Comparison of ENCODE assay signal across 1 cellular context in the genomic region with DNA sequence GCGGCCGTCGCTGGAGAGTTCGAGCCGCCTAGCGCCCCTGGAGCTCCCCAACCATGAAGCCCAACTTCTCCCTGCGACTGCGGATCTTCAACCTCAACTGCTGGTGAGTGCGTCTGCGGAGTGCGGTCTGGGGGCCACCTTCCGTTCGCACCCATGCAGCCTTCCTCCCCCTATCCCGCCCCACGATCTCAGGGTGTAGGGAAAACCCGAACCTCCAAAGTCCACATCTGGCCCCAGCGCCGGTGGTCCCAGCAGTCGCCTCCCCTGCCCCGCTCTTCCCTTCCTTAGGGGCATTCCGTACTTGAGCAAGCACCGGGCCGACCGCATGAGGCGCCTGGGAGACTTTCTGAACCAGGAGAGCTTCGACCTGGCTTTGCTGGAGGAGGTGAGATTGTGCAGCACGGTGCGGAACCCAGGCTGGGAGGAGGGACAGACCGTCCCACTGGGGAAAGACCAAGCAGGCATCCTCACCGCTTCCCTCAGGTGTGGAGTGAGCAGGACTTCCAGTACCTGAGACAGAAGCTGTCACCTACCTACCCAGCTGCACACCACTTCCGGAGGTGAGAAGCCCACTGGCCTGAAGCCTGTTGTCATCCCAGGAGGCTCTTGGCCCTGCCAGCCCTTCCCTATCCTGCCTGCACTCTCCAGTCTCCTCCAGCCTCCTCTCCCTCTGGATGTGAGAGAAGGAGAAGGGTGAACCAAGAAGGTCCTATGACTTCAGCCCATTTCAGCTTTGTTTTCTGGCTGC.
A peak's percentile ranks its signal among the peaks of the same experiment; 100 is the strongest.
TF ChIP-seq lines count a peak whose summit lies in the region.

No MANE protein-coding gene starts in this region.

TF ChIP-seq in HepG2, 621 proteins besides CTCF, POLR2A, EP300 and RAD21 (continued from another document and continues in another):
- TF ChIP-seq TRIM24 (CRISPR knock-in tag; IDR thresholded peaks at IDR 0.05) (no peak), ELF1 (CRISPR knock-in tag; IDR thresholded peaks at IDR 0.05) (peak; percentile 21; the same call in 1 of the 2 replicates), CCAR2 (optimal IDR thresholded peaks at IDR 0.05; ENCODE audit: low read depth, low read length) (no peak), ZNF382 (CRISPR knock-in tag; IDR thresholded peaks at IDR 0.05; ENCODE audit: borderline replicate concordance) (no peak), ZNF670 (CRISPR knock-in tag; IDR thresholded peaks at IDR 0.05; ENCODE audit: borderline replicate concordance) (no peak), ATF1 (CRISPR knock-in tag; IDR thresholded peaks at IDR 0.05) (no peak), ZNF496 (CRISPR knock-in tag; IDR thresholded peaks at IDR 0.05; ENCODE audit: insufficient replicate concordance) (no peak), EZH2 (conservative IDR thresholded peaks at IDR 0.05; ENCODE audit: low read depth, low read length) (no peak), MIER2 (CRISPR knock-in tag; IDR thresholded peaks at IDR 0.05) (0 out of 2 replicates have a peak, but pooled peaks have one; percentile 17), GATAD1 (CRISPR knock-in tag; IDR thresholded peaks at IDR 0.05) (no peak; the same call in 1 of the 2 replicates), AGO2 (optimal IDR thresholded peaks at IDR 0.05; ENCODE audit: low read depth, low read length) (no peak), XBP1 (CRISPR knock-in tag; IDR thresholded peaks at IDR 0.05) (no peak), ETV6 (CRISPR knock-in tag; conservative IDR thresholded peaks at IDR 0.05) (no peak), ZSCAN22 (CRISPR knock-in tag; IDR thresholded peaks at IDR 0.05) (no peak), ZNF788 (CRISPR knock-in tag; IDR thresholded peaks at IDR 0.05; ENCODE audit: borderline replicate concordance) (0 out of 2 replicates have a peak, but pooled peaks have one; percentile 11), YEATS2 (CRISPR knock-in tag; IDR thresholded peaks at IDR 0.05; ENCODE audit: borderline replicate concordance) (peak; percentile 14; the same call in 1 of the 2 replicates), SCMH1 (CRISPR knock-in tag; IDR thresholded peaks at IDR 0.05; ENCODE audit: borderline replicate concordance) (no peak), HOXA5 (CRISPR knock-in tag; IDR thresholded peaks at IDR 0.05) (0 out of 2 replicates have a peak, but pooled peaks have one; percentile 20), CEBPB (IDR thresholded peaks at IDR 0.05; ENCODE audit: borderline replicate concordance, low read depth, low read length) (no peak), ELF4 (CRISPR knock-in tag; IDR thresholded peaks at IDR 0.05; ENCODE audit: borderline replicate concordance) (no peak), ZNF577 (CRISPR knock-in tag; IDR thresholded peaks at IDR 0.05; ENCODE audit: borderline replicate concordance, low read depth) (0 out of 2 replicates have a peak, but pooled peaks have one; percentile 47), ZNF264 (CRISPR knock-in tag; IDR thresholded peaks at IDR 0.05) (no peak), ZNF207 (IDR thresholded peaks at IDR 0.05; ENCODE audit: borderline replicate concordance) (no peak), RARA (CRISPR knock-in tag; IDR thresholded peaks at IDR 0.05) (no peak)
- TF ChIP-seq, protein P1, sequence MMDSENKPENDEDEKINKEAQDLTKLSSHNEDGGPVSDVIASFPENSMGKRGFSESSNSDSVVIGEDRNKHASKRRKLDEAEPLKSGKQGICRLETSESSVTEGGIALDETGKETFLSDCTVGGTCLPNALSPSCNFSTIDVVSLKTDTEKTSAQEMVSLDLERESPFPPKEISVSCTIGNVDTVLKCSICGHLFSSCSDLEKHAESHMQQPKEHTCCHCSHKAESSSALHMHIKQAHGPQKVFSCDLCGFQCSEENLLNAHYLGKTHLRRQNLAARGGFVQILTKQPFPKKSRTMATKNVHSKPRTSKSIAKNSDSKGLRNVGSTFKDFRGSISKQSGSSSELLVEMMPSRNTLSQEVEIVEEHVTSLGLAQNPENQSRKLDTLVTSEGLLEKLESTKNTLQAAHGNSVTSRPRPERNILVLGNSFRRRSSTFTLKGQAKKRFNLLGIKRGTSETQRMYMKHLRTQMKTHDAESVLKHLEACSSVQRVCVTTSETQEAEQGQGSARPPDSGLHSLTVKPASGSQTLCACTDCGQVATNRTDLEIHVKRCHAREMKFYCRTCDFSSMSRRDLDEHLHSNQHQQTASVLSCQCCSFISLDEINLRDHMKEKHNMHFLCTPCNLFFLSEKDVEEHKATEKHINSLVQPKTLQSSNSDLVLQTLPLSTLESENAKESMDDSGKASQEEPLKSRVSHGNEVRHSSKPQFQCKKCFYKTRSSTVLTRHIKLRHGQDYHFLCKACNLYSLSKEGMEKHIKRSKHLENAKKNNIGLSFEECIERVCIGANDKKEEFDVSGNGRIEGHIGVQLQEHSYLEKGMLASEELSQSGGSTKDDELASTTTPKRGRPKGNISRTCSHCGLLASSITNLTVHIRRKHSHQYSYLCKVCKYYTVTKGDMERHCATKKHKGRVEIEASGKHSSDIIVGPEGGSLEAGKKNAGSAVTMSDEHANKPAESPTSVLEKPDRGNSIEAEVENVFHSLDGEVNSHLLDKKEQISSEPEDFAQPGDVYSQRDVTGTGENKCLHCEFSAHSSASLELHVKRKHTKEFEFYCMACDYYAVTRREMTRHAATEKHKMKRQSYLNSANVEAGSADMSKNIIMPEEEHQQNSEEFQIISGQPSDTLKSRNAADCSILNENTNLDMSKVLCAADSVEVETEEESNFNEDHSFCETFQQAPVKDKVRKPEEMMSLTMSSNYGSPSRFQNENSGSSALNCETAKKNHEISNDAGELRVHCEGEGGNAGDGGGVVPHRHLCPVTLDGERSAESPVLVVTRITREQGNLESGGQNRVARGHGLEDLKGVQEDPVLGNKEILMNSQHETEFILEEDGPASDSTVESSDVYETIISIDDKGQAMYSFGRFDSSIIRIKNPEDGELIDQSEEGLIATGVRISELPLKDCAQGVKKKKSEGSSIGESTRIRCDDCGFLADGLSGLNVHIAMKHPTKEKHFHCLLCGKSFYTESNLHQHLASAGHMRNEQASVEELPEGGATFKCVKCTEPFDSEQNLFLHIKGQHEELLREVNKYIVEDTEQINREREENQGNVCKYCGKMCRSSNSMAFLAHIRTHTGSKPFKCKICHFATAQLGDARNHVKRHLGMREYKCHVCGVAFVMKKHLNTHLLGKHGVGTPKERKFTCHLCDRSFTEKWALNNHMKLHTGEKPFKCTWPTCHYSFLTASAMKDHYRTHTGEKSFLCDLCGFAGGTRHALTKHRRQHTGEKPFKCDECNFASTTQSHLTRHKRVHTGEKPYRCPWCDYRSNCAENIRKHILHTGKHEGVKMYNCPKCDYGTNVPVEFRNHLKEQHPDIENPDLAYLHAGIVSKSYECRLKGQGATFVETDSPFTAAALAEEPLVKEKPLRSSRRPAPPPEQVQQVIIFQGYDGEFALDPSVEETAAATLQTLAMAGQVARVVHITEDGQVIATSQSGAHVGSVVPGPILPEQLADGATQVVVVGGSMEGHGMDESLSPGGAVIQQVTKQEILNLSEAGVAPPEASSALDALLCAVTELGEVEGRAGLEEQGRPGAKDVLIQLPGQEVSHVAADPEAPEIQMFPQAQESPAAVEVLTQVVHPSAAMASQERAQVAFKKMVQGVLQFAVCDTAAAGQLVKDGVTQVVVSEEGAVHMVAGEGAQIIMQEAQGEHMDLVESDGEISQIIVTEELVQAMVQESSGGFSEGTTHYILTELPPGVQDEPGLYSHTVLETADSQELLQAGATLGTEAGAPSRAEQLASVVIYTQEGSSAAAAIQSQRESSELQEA (CRISPR knock-in tag; IDR thresholded peaks at IDR 0.05; ENCODE audit: not compliant biosample characterization), result peak; percentile 61
- TF ChIP-seq, protein P2, sequence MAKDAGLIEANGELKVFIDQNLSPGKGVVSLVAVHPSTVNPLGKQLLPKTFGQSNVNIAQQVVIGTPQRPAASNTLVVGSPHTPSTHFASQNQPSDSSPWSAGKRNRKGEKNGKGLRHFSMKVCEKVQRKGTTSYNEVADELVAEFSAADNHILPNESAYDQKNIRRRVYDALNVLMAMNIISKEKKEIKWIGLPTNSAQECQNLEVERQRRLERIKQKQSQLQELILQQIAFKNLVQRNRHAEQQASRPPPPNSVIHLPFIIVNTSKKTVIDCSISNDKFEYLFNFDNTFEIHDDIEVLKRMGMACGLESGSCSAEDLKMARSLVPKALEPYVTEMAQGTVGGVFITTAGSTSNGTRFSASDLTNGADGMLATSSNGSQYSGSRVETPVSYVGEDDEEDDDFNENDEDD (CRISPR knock-in tag; IDR thresholded peaks at IDR 0.05; ENCODE audit: borderline replicate concordance), result no peak
- TF ChIP-seq, protein P3, sequence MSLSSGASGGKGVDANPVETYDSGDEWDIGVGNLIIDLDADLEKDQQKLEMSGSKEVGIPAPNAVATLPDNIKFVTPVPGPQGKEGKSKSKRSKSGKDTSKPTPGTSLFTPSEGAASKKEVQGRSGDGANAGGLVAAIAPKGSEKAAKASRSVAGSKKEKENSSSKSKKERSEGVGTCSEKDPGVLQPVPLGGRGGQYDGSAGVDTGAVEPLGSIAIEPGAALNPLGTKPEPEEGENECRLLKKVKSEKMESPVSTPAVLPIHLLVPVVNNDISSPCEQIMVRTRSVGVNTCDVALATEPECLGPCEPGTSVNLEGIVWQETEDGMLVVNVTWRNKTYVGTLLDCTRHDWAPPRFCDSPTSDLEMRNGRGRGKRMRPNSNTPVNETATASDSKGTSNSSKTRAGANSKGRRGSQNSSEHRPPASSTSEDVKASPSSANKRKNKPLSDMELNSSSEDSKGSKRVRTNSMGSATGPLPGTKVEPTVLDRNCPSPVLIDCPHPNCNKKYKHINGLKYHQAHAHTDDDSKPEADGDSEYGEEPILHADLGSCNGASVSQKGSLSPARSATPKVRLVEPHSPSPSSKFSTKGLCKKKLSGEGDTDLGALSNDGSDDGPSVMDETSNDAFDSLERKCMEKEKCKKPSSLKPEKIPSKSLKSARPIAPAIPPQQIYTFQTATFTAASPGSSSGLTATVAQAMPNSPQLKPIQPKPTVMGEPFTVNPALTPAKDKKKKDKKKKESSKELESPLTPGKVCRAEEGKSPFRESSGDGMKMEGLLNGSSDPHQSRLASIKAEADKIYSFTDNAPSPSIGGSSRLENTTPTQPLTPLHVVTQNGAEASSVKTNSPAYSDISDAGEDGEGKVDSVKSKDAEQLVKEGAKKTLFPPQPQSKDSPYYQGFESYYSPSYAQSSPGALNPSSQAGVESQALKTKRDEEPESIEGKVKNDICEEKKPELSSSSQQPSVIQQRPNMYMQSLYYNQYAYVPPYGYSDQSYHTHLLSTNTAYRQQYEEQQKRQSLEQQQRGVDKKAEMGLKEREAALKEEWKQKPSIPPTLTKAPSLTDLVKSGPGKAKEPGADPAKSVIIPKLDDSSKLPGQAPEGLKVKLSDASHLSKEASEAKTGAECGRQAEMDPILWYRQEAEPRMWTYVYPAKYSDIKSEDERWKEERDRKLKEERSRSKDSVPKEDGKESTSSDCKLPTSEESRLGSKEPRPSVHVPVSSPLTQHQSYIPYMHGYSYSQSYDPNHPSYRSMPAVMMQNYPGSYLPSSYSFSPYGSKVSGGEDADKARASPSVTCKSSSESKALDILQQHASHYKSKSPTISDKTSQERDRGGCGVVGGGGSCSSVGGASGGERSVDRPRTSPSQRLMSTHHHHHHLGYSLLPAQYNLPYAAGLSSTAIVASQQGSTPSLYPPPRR (CRISPR knock-in tag; IDR thresholded peaks at IDR 0.05; ENCODE audit: borderline replicate concordance), result peak; percentile 59; the same call in 1 of the 2 replicates
- TF ChIP-seq, protein P4, sequence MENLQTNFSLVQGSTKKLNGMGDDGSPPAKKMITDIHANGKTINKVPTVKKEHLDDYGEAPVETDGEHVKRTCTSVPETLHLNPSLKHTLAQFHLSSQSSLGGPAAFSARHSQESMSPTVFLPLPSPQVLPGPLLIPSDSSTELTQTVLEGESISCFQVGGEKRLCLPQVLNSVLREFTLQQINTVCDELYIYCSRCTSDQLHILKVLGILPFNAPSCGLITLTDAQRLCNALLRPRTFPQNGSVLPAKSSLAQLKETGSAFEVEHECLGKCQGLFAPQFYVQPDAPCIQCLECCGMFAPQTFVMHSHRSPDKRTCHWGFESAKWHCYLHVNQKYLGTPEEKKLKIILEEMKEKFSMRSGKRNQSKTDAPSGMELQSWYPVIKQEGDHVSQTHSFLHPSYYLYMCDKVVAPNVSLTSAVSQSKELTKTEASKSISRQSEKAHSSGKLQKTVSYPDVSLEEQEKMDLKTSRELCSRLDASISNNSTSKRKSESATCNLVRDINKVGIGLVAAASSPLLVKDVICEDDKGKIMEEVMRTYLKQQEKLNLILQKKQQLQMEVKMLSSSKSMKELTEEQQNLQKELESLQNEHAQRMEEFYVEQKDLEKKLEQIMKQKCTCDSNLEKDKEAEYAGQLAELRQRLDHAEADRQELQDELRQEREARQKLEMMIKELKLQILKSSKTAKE (CRISPR knock-in tag; IDR thresholded peaks at IDR 0.05; ENCODE audit: borderline replicate concordance), result no peak
- TF ChIP-seq, protein P5, sequence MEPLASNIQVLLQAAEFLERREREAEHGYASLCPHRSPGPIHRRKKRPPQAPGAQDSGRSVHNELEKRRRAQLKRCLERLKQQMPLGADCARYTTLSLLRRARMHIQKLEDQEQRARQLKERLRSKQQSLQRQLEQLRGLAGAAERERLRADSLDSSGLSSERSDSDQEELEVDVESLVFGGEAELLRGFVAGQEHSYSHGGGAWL (CRISPR knock-in tag; IDR thresholded peaks at IDR 0.05), result no peak
- TF ChIP-seq, protein P6, sequence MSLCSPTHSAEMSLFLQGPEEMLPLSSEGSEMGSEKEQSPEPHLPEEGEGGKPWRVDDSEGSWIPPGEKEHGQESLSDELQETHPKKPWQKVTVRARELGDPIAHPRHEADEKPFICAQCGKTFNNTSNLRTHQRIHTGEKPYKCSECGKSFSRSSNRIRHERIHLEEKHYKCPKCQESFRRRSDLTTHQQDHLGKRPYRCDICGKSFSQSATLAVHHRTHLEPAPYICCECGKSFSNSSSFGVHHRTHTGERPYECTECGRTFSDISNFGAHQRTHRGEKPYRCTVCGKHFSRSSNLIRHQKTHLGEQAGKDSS (CRISPR knock-in tag; IDR thresholded peaks at IDR 0.05; ENCODE audit: borderline replicate concordance, low read depth), result 0 out of 2 replicates have a peak, but pooled peaks have one; percentile 35
- TF ChIP-seq, protein P7, sequence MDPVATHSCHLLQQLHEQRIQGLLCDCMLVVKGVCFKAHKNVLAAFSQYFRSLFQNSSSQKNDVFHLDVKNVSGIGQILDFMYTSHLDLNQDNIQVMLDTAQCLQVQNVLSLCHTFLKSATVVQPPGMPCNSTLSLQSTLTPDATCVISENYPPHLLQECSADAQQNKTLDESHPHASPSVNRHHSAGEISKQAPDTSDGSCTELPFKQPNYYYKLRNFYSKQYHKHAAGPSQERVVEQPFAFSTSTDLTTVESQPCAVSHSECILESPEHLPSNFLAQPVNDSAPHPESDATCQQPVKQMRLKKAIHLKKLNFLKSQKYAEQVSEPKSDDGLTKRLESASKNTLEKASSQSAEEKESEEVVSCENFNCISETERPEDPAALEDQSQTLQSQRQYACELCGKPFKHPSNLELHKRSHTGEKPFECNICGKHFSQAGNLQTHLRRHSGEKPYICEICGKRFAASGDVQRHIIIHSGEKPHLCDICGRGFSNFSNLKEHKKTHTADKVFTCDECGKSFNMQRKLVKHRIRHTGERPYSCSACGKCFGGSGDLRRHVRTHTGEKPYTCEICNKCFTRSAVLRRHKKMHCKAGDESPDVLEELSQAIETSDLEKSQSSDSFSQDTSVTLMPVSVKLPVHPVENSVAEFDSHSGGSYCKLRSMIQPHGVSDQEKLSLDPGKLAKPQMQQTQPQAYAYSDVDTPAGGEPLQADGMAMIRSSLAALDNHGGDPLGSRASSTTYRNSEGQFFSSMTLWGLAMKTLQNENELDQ (CRISPR knock-in tag; IDR thresholded peaks at IDR 0.05; ENCODE audit: borderline replicate concordance), result no peak
